ENCODE assay signal across 26 cellular contexts in the genomic region with DNA sequence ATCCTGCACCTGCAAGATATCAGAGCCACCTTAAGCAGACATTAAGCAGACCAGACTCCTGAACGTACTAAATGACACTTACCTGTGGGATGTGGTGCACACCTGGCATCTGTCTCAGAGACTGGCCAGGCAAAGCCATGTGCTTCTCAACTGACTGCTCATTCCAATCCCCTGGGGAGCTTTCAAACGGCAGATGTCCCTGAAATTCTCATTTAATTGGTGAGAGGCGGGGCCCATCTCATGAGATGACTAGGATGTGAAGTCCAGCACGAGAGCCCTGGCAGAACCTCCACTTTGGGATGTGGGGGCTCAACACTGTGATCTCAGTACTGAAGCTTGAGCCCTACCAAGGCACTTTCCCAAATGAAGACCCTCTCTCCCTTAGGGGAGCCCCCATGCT.
DNase-seq lines count a peak whose midpoint lies in the region; ATAC-seq and TF ChIP-seq lines count a peak whose summit lies in the region.
"Had no signal": no experiment of that assay in that cellular context is flagged by ENCODE, and none has a peak within 500 bp of the region (broad histone marks: within the 10 kb centered on the region; RNA-seq: fewer than 3 reads in every experiment).

No MANE protein-coding gene starts in this region.

- H3K27me3 Mint-ChIP-seq in progenitor cell of endocrine pancreas, result peaks cover 23% of the 10 kb centered on the region

- no peaks in the 10 kb centered on the region for H3K9me3 Mint-ChIP-seq in progenitor cell of endocrine pancreas (ENCODE audit: low read depth)
- H3K9me3 Mint-ChIP-seq: activated naive CD4-positive, alpha-beta T cell treated with anti-CD3 and anti-CD28 coated beads, Interleukin-2, amount 50 U/mL, for 72 hours; activated T-helper 1 cell treated with anti-CD3 and anti-CD28 coated beads, Interleukin-12 subunit alpha, Interleukin-12 subunit beta, Interleukin-2, Interleukin-4 antibody, amounts not matched to agents 30 ng/mL and 10 ng/mL and 1 ng/mL, durations not matched to agents 14 hours and 24 hours and 36 hours; neural crest cell; stimulated activated naive B cell treated with anti-CD40 and anti-IgM and Interleukin-4, amounts not matched to agents 10 μg/mL and 1 μg/mL and 100 μg/mL, for 72 hours had no signal

- TF ChIP-seq CTCF in BE2C (IDR thresholded peaks at IDR 0.05; ENCODE audit: low read depth, low read length) (no peak), foreskin fibroblast (IDR thresholded peaks at IDR 0.05; ENCODE audit: low read depth, low read length) (no peak), progenitor cell of endocrine pancreas (IDR thresholded peaks at IDR 0.05; ENCODE audit: unreplicated experiment) (no peak)

- no peaks in the 10 kb centered on the region for H3K36me3 Mint-ChIP-seq in progenitor cell of endocrine pancreas (ENCODE audit: insufficient read depth)
- H3K36me3 Mint-ChIP-seq: activated CD8-positive, alpha-beta memory T cell treated with anti-CD3 and anti-CD28 coated beads, Interleukin-2, amount 10 ng/mL, durations not matched to agents 7 days and 5 days; activated naive CD4-positive, alpha-beta T cell treated with anti-CD3 and anti-CD28 coated beads, Interleukin-2, amount 50 U/mL, for 72 hours; CD14-positive monocyte; stimulated activated naive B cell treated with anti-CD40 and anti-IgM and Interleukin-4, amounts not matched to agents 10 μg/mL and 1 μg/mL and 100 μg/mL, for 72 hours had no signal

- no peak overlapping the region for H3K4me3 Mint-ChIP-seq in progenitor cell of endocrine pancreas (ENCODE audit: low read depth)
- H3K4me3 Mint-ChIP-seq: activated CD4-positive, alpha-beta T cell treated with anti-CD3 and anti-CD28 coated beads for 36 hours; activated CD8-positive, alpha-beta memory T cell treated with anti-CD3 and anti-CD28 coated beads, Interleukin-2, amount 10 ng/mL, durations not matched to agents 7 days and 5 days; activated T-helper 1 cell treated with anti-CD3 and anti-CD28 coated beads, Interleukin-12 subunit alpha, Interleukin-12 subunit beta, Interleukin-2, Interleukin-4 antibody, amounts not matched to agents 30 ng/mL and 10 ng/mL and 1 ng/mL, durations not matched to agents 14 hours and 24 hours and 36 hours; CD14-positive monocyte; H9; neural crest cell; stimulated activated naive B cell treated with anti-CD40 and anti-IgM and Interleukin-4, amounts not matched to agents 10 μg/mL and 1 μg/mL and 100 μg/mL, for 72 hours had no signal

- no peak for ATAC-seq in HG03457 (IDR thresholded peaks at IDR 0.05; ENCODE audit: unreplicated experiment)
- ATAC-seq: activated CD4-positive, alpha-beta T cell treated with anti-CD3 and anti-CD28 coated beads for 36 hours; activated CD8-positive, alpha-beta memory T cell treated with anti-CD3 and anti-CD28 coated beads, Interleukin-2, amount 10 ng/mL, durations not matched to agents 7 days and 5 days; activated naive CD4-positive, alpha-beta T cell treated with anti-CD3 and anti-CD28 coated beads, Interleukin-2, amount 50 U/mL, for 72 hours; foreskin keratinocyte; mucosa of descending colon; stimulated activated naive B cell treated with anti-CD40 and anti-IgM and Interleukin-4, amounts not matched to agents 10 μg/mL and 1 μg/mL and 100 μg/mL, for 72 hours had no signal

- no peak overlapping the region for H3K4me3 ChIP-seq in BE2C (ENCODE audit: low read depth, low read length)
- no peak overlapping the region for H3K4me3 ChIP-seq in foreskin fibroblast (ENCODE audit: low read depth in 1 of 2, low read length in 2 of 2)
- H3K4me3 ChIP-seq: ascending aorta, mucosa of descending colon, prostate gland, thoracic aorta had no signal

- H3K27me3 ChIP-seq in BE2C, result no peaks in the 10 kb centered on the region
- H3K27me3 ChIP-seq: ascending aorta had no signal

- H3K4me1 Mint-ChIP-seq in progenitor cell of endocrine pancreas (ENCODE audit: low read depth), result no peaks in the 10 kb centered on the region
- H3K4me1 Mint-ChIP-seq: activated CD4-positive, alpha-beta T cell treated with anti-CD3 and anti-CD28 coated beads for 36 hours; activated CD8-positive, alpha-beta memory T cell treated with anti-CD3 and anti-CD28 coated beads, Interleukin-2, amount 10 ng/mL, durations not matched to agents 7 days and 5 days; CD14-positive monocyte; neural crest cell; stimulated activated naive B cell treated with anti-CD40 and anti-IgM and Interleukin-4, amounts not matched to agents 10 μg/mL and 1 μg/mL and 100 μg/mL, for 72 hours had no signal

- no peaks in the 10 kb centered on the region for H3K36me3 ChIP-seq in BE2C
- H3K36me3 ChIP-seq: ascending aorta, prostate gland, thoracic aorta had no signal

- H3K9me3 ChIP-seq in BE2C, result no peaks in the 10 kb centered on the region
- H3K9me3 ChIP-seq: ascending aorta, mucosa of descending colon, prostate gland, thoracic aorta had no signal

- H3K27ac Mint-ChIP-seq in progenitor cell of endocrine pancreas, result no peak overlapping the region
- H3K27ac Mint-ChIP-seq: activated CD4-positive, alpha-beta T cell treated with anti-CD3 and anti-CD28 coated beads for 36 hours; activated CD8-positive, alpha-beta memory T cell treated with anti-CD3 and anti-CD28 coated beads, Interleukin-2, amount 10 ng/mL, durations not matched to agents 7 days and 5 days; activated naive CD4-positive, alpha-beta T cell treated with anti-CD3 and anti-CD28 coated beads, Interleukin-2, amount 50 U/mL, for 72 hours; activated T-helper 1 cell treated with anti-CD3 and anti-CD28 coated beads, Interleukin-12 subunit alpha, Interleukin-12 subunit beta, Interleukin-2, Interleukin-4 antibody, amounts not matched to agents 30 ng/mL and 10 ng/mL and 1 ng/mL, durations not matched to agents 14 hours and 24 hours and 36 hours; H9; stimulated activated naive B cell treated with anti-CD40 and anti-IgM and Interleukin-4, amounts not matched to agents 10 μg/mL and 1 μg/mL and 100 μg/mL, for 72 hours had no signal

- DNase-seq in BE2C (peak; percentile 71), NCI-H1092 treated with DMSO at 0.1 percent for 48 hours (lab: John Stamatoyannopoulos, UW) (peak; percentile 82), NCI-H2107 treated with DMSO at 0.1 percent for 48 hours (lab: John Stamatoyannopoulos, UW; ENCODE audit: unreplicated experiment) (peak; percentile 93), NCI-H748 treated with DMSO at 0.1 percent for 48 hours (lab: John Stamatoyannopoulos, UW) (peak; percentile 32), occipital lobe (lab: John Stamatoyannopoulos, UW) (no peak), foreskin fibroblast (no peak), progenitor cell of endocrine pancreas (ENCODE audit: low spot score, unreplicated experiment) (no peak)
- DNase-seq: activated CD4-positive, alpha-beta T cell treated with anti-CD3 and anti-CD28 coated beads for 36 hours; activated CD8-positive, alpha-beta memory T cell treated with anti-CD3 and anti-CD28 coated beads, Interleukin-2, amount 10 ng/mL, durations not matched to agents 7 days and 5 days; central memory CD4-positive, alpha-beta T cell; foreskin keratinocyte; H9; hypothalamus; KG1; mucosa of descending colon; NCI-H1048; stimulated activated CD4-positive, alpha-beta T cell treated with anti-CD3 and anti-CD28 coated beads, Interleukin-1b, Interleukin-23, amount 100 ng/mL, for 48 hours; stimulated activated naive B cell treated with anti-CD40 and anti-IgM and Interleukin-4, amounts not matched to agents 10 μg/mL and 1 μg/mL and 100 μg/mL, for 72 hours had no signal

- peaks cover 15% of the 10 kb centered on the region for H3K4me1 ChIP-seq in BE2C
- H3K4me1 ChIP-seq: ascending aorta, foreskin keratinocyte, prostate gland had no signal

Comparison
In these comparisons a context has a peak if more than half of its experiments do, and no peak if none do; other contexts are left out.
1. DNase-seq: peak in BE2C (single experiment), NCI-H1092 treated with DMSO at 0.1 percent for 48 hours (single experiment), NCI-H2107 treated with DMSO at 0.1 percent for 48 hours (single experiment) and NCI-H748 treated with DMSO at 0.1 percent for 48 hours (single experiment); none in occipital lobe (single experiment), foreskin fibroblast (0 of 2) and progenitor cell of endocrine pancreas (single experiment).